In the genomic region with DNA sequence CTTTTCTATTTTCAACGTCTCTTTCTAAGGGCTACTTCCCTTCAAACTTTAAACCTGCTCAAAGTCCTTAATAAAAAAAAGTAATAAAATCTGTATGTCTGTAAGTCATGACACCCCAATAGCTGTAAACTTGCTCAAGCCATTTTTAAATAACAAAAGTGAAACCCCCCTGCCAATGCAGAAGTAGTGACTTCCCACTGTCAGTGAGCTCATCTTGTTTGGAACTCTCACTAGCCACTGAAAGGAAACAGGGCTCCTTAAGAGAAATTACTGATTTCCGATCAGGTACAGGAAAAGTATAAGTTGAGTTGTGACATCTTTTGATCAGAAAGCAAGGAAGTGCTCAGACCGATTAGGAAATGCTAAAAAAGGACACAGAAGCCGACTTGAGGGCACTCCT, we compare ENCODE assay signal across 1 cellular context.
TF ChIP-seq lines count a peak whose summit lies in the region.

No MANE protein-coding gene starts in this region.

TF ChIP-seq in HepG2, 621 proteins besides CTCF, POLR2A, EP300 and RAD21 (continued from another document):
- TF ChIP-seq, protein P1, sequence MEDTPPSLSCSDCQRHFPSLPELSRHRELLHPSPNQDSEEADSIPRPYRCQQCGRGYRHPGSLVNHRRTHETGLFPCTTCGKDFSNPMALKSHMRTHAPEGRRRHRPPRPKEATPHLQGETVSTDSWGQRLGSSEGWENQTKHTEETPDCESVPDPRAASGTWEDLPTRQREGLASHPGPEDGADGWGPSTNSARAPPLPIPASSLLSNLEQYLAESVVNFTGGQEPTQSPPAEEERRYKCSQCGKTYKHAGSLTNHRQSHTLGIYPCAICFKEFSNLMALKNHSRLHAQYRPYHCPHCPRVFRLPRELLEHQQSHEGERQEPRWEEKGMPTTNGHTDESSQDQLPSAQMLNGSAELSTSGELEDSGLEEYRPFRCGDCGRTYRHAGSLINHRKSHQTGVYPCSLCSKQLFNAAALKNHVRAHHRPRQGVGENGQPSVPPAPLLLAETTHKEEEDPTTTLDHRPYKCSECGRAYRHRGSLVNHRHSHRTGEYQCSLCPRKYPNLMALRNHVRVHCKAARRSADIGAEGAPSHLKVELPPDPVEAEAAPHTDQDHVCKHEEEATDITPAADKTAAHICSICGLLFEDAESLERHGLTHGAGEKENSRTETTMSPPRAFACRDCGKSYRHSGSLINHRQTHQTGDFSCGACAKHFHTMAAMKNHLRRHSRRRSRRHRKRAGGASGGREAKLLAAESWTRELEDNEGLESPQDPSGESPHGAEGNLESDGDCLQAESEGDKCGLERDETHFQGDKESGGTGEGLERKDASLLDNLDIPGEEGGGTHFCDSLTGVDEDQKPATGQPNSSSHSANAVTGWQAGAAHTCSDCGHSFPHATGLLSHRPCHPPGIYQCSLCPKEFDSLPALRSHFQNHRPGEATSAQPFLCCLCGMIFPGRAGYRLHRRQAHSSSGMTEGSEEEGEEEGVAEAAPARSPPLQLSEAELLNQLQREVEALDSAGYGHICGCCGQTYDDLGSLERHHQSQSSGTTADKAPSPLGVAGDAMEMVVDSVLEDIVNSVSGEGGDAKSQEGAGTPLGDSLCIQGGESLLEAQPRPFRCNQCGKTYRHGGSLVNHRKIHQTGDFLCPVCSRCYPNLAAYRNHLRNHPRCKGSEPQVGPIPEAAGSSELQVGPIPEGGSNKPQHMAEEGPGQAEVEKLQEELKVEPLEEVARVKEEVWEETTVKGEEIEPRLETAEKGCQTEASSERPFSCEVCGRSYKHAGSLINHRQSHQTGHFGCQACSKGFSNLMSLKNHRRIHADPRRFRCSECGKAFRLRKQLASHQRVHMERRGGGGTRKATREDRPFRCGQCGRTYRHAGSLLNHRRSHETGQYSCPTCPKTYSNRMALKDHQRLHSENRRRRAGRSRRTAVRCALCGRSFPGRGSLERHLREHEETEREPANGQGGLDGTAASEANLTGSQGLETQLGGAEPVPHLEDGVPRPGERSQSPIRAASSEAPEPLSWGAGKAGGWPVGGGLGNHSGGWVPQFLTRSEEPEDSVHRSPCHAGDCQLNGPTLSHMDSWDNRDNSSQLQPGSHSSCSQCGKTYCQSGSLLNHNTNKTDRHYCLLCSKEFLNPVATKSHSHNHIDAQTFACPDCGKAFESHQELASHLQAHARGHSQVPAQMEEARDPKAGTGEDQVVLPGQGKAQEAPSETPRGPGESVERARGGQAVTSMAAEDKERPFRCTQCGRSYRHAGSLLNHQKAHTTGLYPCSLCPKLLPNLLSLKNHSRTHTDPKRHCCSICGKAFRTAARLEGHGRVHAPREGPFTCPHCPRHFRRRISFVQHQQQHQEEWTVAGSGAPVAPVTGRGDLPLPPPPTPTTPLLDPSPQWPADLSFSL (CRISPR knock-in tag; IDR thresholded peaks at IDR 0.05): no peak
- no peak for TF ChIP-seq ZNF468 (CRISPR knock-in tag; IDR thresholded peaks at IDR 0.05)
- no peak for TF ChIP-seq BORCS8-MEF2B (CRISPR knock-in tag; IDR thresholded peaks at IDR 0.05)
- no peak for TF ChIP-seq CAMTA2 (CRISPR knock-in tag; IDR thresholded peaks at IDR 0.05; ENCODE audit: borderline replicate concordance)
